2 cellular contexts compared by ENCODE assay signal in the genomic region with DNA sequence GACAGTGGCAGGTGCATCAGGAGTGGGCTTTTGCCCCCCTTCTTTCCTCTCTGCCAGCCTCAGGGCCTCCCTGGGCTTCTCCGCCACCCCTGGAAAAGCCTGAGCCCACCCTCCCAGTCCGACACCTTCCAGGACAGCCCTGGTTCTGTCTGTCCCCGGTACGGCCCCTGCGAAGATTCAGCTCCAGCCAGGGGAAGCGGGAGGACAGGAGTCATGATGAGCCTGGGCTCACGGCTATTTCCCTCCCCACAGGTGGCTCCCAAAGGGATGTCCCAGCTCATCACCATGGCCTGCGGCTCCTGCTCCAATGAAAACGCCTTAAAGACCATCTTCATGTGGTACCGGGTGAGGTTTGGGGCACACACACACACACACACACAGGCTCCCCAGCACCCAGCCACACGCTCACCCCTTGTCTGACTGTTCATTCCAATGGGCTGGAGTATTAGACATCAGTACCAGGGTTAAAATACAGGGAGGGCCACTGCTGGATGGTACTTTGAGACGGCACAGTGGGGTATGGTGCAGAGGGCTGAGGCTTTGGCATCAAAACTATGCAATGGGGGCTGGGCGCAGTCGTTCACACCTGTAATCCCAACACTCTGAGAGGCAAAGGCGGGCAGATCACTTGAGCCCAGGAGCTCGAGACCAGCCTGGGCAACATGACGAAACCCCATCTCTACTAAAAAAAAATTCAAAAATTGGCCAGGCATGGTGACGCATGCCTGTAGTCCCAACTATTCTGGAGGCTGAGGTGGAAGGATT.
TF ChIP-seq lines count a peak whose summit lies in the region.

No MANE protein-coding gene starts in this region.

TF ChIP-seq in HepG2, 621 proteins besides CTCF, POLR2A, EP300 and RAD21:
- peak; percentile 43 for TF ChIP-seq AGO2 (optimal IDR thresholded peaks at IDR 0.05; ENCODE audit: low read depth, low read length)
- TF ChIP-seq ISL2 (CRISPR knock-in tag; IDR thresholded peaks at IDR 0.05) = no peak
- TF ChIP-seq ZNF678 (CRISPR knock-in tag; IDR thresholded peaks at IDR 0.05) = no peak
- 0 out of 2 replicates have a peak, but pooled peaks have one; percentile 11 for TF ChIP-seq ZNF891 (CRISPR knock-in tag; IDR thresholded peaks at IDR 0.05)
- no peak for TF ChIP-seq NFE2L1 (CRISPR knock-in tag; IDR thresholded peaks at IDR 0.05; ENCODE audit: borderline replicate concordance)
- no peak for TF ChIP-seq GABPA (IDR thresholded peaks at IDR 0.05; ENCODE audit: low read depth, low read length)
- TF ChIP-seq GABPA (CRISPR knock-in tag; IDR thresholded peaks at IDR 0.05; ENCODE audit: low read depth) = no peak
- TF ChIP-seq, protein P1, sequence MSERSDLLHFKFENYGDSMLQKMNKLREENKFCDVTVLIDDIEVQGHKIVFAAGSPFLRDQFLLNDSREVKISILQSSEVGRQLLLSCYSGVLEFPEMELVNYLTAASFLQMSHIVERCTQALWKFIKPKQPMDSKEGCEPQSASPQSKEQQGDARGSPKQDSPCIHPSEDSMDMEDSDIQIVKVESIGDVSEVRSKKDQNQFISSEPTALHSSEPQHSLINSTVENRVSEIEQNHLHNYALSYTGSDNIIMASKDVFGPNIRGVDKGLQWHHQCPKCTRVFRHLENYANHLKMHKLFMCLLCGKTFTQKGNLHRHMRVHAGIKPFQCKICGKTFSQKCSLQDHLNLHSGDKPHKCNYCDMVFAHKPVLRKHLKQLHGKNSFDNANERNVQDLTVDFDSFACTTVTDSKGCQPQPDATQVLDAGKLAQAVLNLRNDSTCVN (CRISPR knock-in tag; IDR thresholded peaks at IDR 0.05; ENCODE audit: borderline replicate concordance) = no peak
- TF ChIP-seq, protein P2, sequence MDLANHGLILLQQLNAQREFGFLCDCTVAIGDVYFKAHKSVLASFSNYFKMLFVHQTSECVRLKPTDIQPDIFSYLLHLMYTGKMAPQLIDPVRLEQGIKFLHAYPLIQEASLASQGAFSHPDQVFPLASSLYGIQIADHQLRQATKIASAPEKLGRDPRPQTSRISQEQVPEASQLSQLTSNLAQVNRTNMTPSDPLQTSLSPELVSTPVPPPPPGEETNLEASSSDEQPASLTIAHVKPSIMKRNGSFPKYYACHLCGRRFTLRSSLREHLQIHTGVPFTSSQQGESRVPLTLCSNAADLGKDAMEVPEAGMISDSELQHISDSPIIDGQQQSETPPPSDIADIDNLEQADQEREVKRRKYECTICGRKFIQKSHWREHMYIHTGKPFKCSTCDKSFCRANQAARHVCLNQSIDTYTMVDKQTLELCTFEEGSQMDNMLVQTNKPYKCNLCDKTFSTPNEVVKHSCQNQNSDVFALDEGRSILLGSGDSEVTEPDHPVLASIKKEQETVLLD (CRISPR knock-in tag; IDR thresholded peaks at IDR 0.05; ENCODE audit: low read depth) = no peak

TF ChIP-seq in GM12891, 5 proteins besides CTCF, POLR2A, EP300 and RAD21:
- no peak for TF ChIP-seq PAX5 (IDR thresholded peaks at IDR 0.05; ENCODE audit: insufficient read depth, low read length, severe bottlenecking)
- no peak for TF ChIP-seq POU2F2 (IDR thresholded peaks at IDR 0.05; ENCODE audit: low read depth, low read length)
- no peak for TF ChIP-seq SPI1 (IDR thresholded peaks at IDR 0.05; ENCODE audit: low read depth, low read length)
- no peak for TF ChIP-seq TAF1 (IDR thresholded peaks at IDR 0.05; ENCODE audit: low read depth, low read length)
- no peak for TF ChIP-seq POLR2AphosphoS5 (IDR thresholded peaks at IDR 0.05; ENCODE audit: low read depth, low read length)
